ENCODE assay signal across 1 cellular context in genomic region chr20:62655291-62656204, GRCh38.
TF ChIP-seq lines count a peak whose summit lies in the region.

No MANE protein-coding gene starts in this region.

TF ChIP-seq in HepG2, 621 proteins besides CTCF, POLR2A, EP300 and RAD21:
- no peak for TF ChIP-seq HIC2 (CRISPR knock-in tag; IDR thresholded peaks at IDR 0.05; ENCODE audit: low read depth)
- no peak for TF ChIP-seq HNRNPK (IDR thresholded peaks at IDR 0.05; ENCODE audit: low read depth, low read length, poor library complexity, severe bottlenecking)
- TF ChIP-seq HNF1A (IDR thresholded peaks at IDR 0.05; ENCODE audit: low read depth): no peak
- TF ChIP-seq HNF1A (CRISPR knock-in tag; IDR thresholded peaks at IDR 0.05; ENCODE audit: borderline replicate concordance): no peak
- no peak for TF ChIP-seq TARDBP (CRISPR knock-in tag; IDR thresholded peaks at IDR 0.05)
- TF ChIP-seq ZNF326 (CRISPR knock-in tag; IDR thresholded peaks at IDR 0.05; ENCODE audit: borderline replicate concordance): no peak
- TF ChIP-seq BATF2 (CRISPR knock-in tag; IDR thresholded peaks at IDR 0.05): no peak
- no peak for TF ChIP-seq POLR2AphosphoS5 (IDR thresholded peaks at IDR 0.05; ENCODE audit: low read depth, low read length)
- TF ChIP-seq HNF1B (CRISPR knock-in tag; IDR thresholded peaks at IDR 0.05): no peak
- TF ChIP-seq HNF4G (IDR thresholded peaks at IDR 0.05; ENCODE audit: borderline replicate concordance, low read depth, low read length): no peak
- no peak for TF ChIP-seq HNF4G (CRISPR knock-in tag; IDR thresholded peaks at IDR 0.05; ENCODE audit: borderline replicate concordance, low read depth)
- 0 out of 2 replicates have a peak, but pooled peaks have one; percentile 22 for TF ChIP-seq HNRNPL (IDR thresholded peaks at IDR 0.05; ENCODE audit: low read depth, low read length)
- TF ChIP-seq IRF9 (CRISPR knock-in tag; IDR thresholded peaks at IDR 0.05; ENCODE audit: borderline replicate concordance): 0 out of 2 replicates have a peak, but pooled peaks have one; percentile 28
- 0 out of 2 replicates have a peak, but pooled peaks have one; percentile 18 for TF ChIP-seq ZFP91 (CRISPR knock-in tag; IDR thresholded peaks at IDR 0.05; ENCODE audit: borderline replicate concordance)
- 0 out of 2 replicates have a peak, but pooled peaks have one; percentile 23 for TF ChIP-seq ZNF274 (CRISPR knock-in tag; IDR thresholded peaks at IDR 0.05)
- TF ChIP-seq ZNF577 (CRISPR knock-in tag; IDR thresholded peaks at IDR 0.05; ENCODE audit: borderline replicate concordance, low read depth): no peak
- TF ChIP-seq ZNF20 (CRISPR knock-in tag; IDR thresholded peaks at IDR 0.05): no peak
- TF ChIP-seq ZNF512 (CRISPR knock-in tag; IDR thresholded peaks at IDR 0.05): no peak
- TF ChIP-seq LRRFIP1 (CRISPR knock-in tag; conservative IDR thresholded peaks at IDR 0.05): no peak
- no peak; the same call in 1 of the 2 replicates for TF ChIP-seq ZXDC (CRISPR knock-in tag; IDR thresholded peaks at IDR 0.05)
- peak; percentile 26 for TF ChIP-seq AGO2 (optimal IDR thresholded peaks at IDR 0.05; ENCODE audit: low read depth, low read length)
- TF ChIP-seq PCBP2 (optimal IDR thresholded peaks at IDR 0.05; ENCODE audit: low read depth, low read length, poor library complexity, severe bottlenecking): no peak
- 0 out of 2 replicates have a peak, but pooled peaks have one; percentile 33 for TF ChIP-seq ZNF615 (CRISPR knock-in tag; IDR thresholded peaks at IDR 0.05; ENCODE audit: borderline replicate concordance)
- peak; percentile 12; the same call in 1 of the 2 replicates for TF ChIP-seq RBFOX2 (IDR thresholded peaks at IDR 0.05; ENCODE audit: low read depth, low read length)
- 0 out of 2 replicates have a peak, but pooled peaks have one; percentile 24 for TF ChIP-seq ARID4A (CRISPR knock-in tag; IDR thresholded peaks at IDR 0.05; ENCODE audit: borderline replicate concordance)
- TF ChIP-seq POLR2G (IDR thresholded peaks at IDR 0.05; ENCODE audit: low read depth, low read length): 0 out of 2 replicates have a peak, but pooled peaks have one; percentile 18
- no peak for TF ChIP-seq NPAS2 (CRISPR knock-in tag; IDR thresholded peaks at IDR 0.05; ENCODE audit: borderline replicate concordance)
- no peak for TF ChIP-seq NR2C2 (CRISPR knock-in tag; IDR thresholded peaks at IDR 0.05; ENCODE audit: borderline replicate concordance)
TF ChIP-seq in HepG2: peak in this region for 9.
